ENCODE assay signal across 18 cellular contexts in genomic region chr1:86478747-86479146, GRCh38. TPM values are rescaled to one million over a fixed set of nuclear protein-coding genes. Genes with fewer than 3 reads are reported as not detected.
A peak's percentile ranks its signal among the peaks of the same experiment; 100 is the strongest.
DNase-seq lines count a peak whose midpoint lies in the region; ATAC-seq lines count a peak whose summit lies in the region.
"Had no signal": no experiment of that assay in that cellular context is flagged by ENCODE, and none has a peak within 500 bp of the region (broad histone marks: within the 10 kb centered on the region; RNA-seq: fewer than 3 reads in every experiment).

No MANE protein-coding gene starts in this region.

- no peaks in the 10 kb centered on the region for H3K36me3 ChIP-seq in mesenchymal stem cell (ENCODE audit: control insufficient read depth in 1 of 2, insufficient read depth in 2 of 2, low read depth in 1 of 2, low read length in 2 of 2)
- H3K36me3 ChIP-seq: HAP-1 had no signal

- no peak overlapping the region for H2BK12ac ChIP-seq in mesenchymal stem cell (ENCODE audit: low read length in 2 of 2)

- H3K14ac ChIP-seq in mesenchymal stem cell (ENCODE audit: low read length in 2 of 2) = no peak overlapping the region

- H3K4me2 ChIP-seq in mesenchymal stem cell (ENCODE audit: low read length, poor library complexity, severe bottlenecking) = no peak overlapping the region
- H3K4me2 ChIP-seq: A549 had no signal

- no peak overlapping the region for H2AK5ac ChIP-seq in mesenchymal stem cell (ENCODE audit: low read length, severe bottlenecking)

- H2BK5ac ChIP-seq in mesenchymal stem cell (ENCODE audit: low read depth, low read length, poor library complexity, severe bottlenecking) = no peak overlapping the region

- no peak overlapping the region for H3K4ac ChIP-seq in mesenchymal stem cell (ENCODE audit: low read depth in 1 of 2, low read length in 2 of 2)

- no peak overlapping the region for H3K4me3 ChIP-seq in mesenchymal stem cell (ENCODE audit: insufficient read depth in 1 of 2, low read depth in 1 of 2, low read length in 2 of 2)
- H3K4me3 ChIP-seq: A549, GM23248, HAP-1 had no signal

- ATAC-seq in left ventricle myocardium superior (peak; percentile 69), GM21717 (IDR thresholded peaks at IDR 0.05; ENCODE audit: unreplicated experiment) (no peak)
- ATAC-seq: A549 had no signal

- WGBS in mesenchymal stem cell = no CpG with 5 or more reads among the region's 2 CpGs

- H3K27ac Mint-ChIP-seq in activated naive CD4-positive, alpha-beta T cell treated with anti-CD3 and anti-CD28 coated beads for 36 hours = no peak overlapping the region
- H3K27ac Mint-ChIP-seq: CD4-positive, alpha-beta T cell had no signal

- no peak overlapping the region for H3K4me3 Mint-ChIP-seq in activated naive CD4-positive, alpha-beta T cell treated with anti-CD3 and anti-CD28 coated beads for 36 hours
- H3K4me3 Mint-ChIP-seq: CD4-positive, alpha-beta T cell had no signal

- H2BK15ac ChIP-seq in mesenchymal stem cell (ENCODE audit: low read depth, poor library complexity, severe bottlenecking) = no peak overlapping the region

- no peaks in the 10 kb centered on the region for H3K27me3 Mint-ChIP-seq in activated naive CD4-positive, alpha-beta T cell treated with anti-CD3 and anti-CD28 coated beads for 36 hours (ENCODE audit: low read depth)
- H3K27me3 Mint-ChIP-seq: CD4-positive, alpha-beta T cell had no signal

- no peak overlapping the region for H2BK120ac ChIP-seq in mesenchymal stem cell (ENCODE audit: low read depth, low read length)

- H4K91ac ChIP-seq in mesenchymal stem cell (ENCODE audit: low read length) = no peak overlapping the region

- peak overlapping the region; percentile 27 for H3K9ac ChIP-seq in mesenchymal stem cell (ENCODE audit: low read length)
- H3K9ac ChIP-seq: GM23248 had no signal

- no peaks in the 10 kb centered on the region for H3K27me3 ChIP-seq in mesenchymal stem cell (ENCODE audit: control insufficient read depth in 1 of 2, insufficient read depth in 1 of 2, low read length in 2 of 2)

- H3K23ac ChIP-seq in mesenchymal stem cell (ENCODE audit: low read length in 2 of 2) = no peak overlapping the region

- H3K79me1 ChIP-seq in mesenchymal stem cell (replicated peaks; ENCODE audit: low read length, poor library complexity, severe bottlenecking) = no peaks in the 10 kb centered on the region

- H3K9me3 ChIP-seq in mesenchymal stem cell (ENCODE audit: control insufficient read depth, low read length) = no peaks in the 10 kb centered on the region
- H3K9me3 ChIP-seq: A549, Caco-2, HAP-1 had no signal

- no peaks in the 10 kb centered on the region for H3K9me3 Mint-ChIP-seq in activated naive CD4-positive, alpha-beta T cell treated with anti-CD3 and anti-CD28 coated beads for 36 hours
- H3K9me3 Mint-ChIP-seq: CD4-positive, alpha-beta T cell had no signal

- H3K4me1 Mint-ChIP-seq in activated naive CD4-positive, alpha-beta T cell treated with anti-CD3 and anti-CD28 coated beads for 36 hours (ENCODE audit: low read depth) = no peaks in the 10 kb centered on the region

- DNase-seq in NCI-H1092 treated with DMSO at 0.1 percent for 48 hours (lab: John Stamatoyannopoulos, UW) (peak; percentile 13), NCI-H1092 (lab: John Stamatoyannopoulos, UW) (no peak), left ventricle myocardium superior (no peak), cardiac septum (ENCODE audit: low spot score) (no peak), mesenchymal stem cell (no peak)
- DNase-seq in activated naive CD4-positive, alpha-beta T cell treated with anti-CD3 and anti-CD28 coated beads for 36 hours = no peak
- DNase-seq: AML-193; Caco-2; CD4-positive, alpha-beta T cell; GM23248 had no signal

- H3K27ac ChIP-seq in mesenchymal stem cell (ENCODE audit: low read length, poor library complexity, severe bottlenecking) = no peak overlapping the region
- H3K27ac ChIP-seq: 22Rv1, A549, C4-2B, GM23248 had no signal

- CTCF ChIA-PET in activated naive CD4-positive, alpha-beta T cell treated with anti-CD3 and anti-CD28 coated beads for 36 hours (lab: Charles Lee) = no interaction called here

- H3K36me3 Mint-ChIP-seq in activated naive CD4-positive, alpha-beta T cell treated with anti-CD3 and anti-CD28 coated beads for 36 hours (ENCODE audit: low read depth) = no peaks in the 10 kb centered on the region

- intact Hi-C loops in left ventricle myocardium superior (cut with micrococcal nuclease) = no loop called here
- intact Hi-C loops in cardiac septum (cut with DNase I) = loop anchor here (10.0 kb wide), 1 partner anchor 216 kb away; no protein-coding TSS in a partner anchor
- intact Hi-C loops in activated naive CD4-positive, alpha-beta T cell treated with anti-CD3 and anti-CD28 coated beads for 36 hours (cut with micrococcal nuclease) = loop anchor here (10.0 kb wide), 1 partner anchor 206 kb away; no protein-coding TSS in a partner anchor

- no peak overlapping the region for H2AFZ ChIP-seq in mesenchymal stem cell (ENCODE audit: low read depth, low read length)

- H3K4me1 ChIP-seq in mesenchymal stem cell (ENCODE audit: control insufficient read depth, insufficient read depth, low read depth, low read length) = no peaks in the 10 kb centered on the region
- H3K4me1 ChIP-seq: A549 had no signal

- H3K18ac ChIP-seq in mesenchymal stem cell (ENCODE audit: low read depth in 1 of 2, low read length in 2 of 2) = no peak overlapping the region

- no peak overlapping the region for H4K8ac ChIP-seq in mesenchymal stem cell (ENCODE audit: low read length)

RNA-seq across cellular contexts. Expression of gene CLCA1, which starts 10.0 kb away (rescaled TPM):
- total RNA-seq in left ventricle myocardium superior = not detected
- not detected for total RNA-seq in cardiac septum
- polyA plus RNA-seq in mesenchymal stem cell (2013, experiment 1 of 2) = not detected
- polyA plus RNA-seq in mesenchymal stem cell (2013, experiment 2 of 2) = 0.01 TPM
- not detected for total RNA-seq in activated naive CD4-positive, alpha-beta T cell treated with anti-CD3 and anti-CD28 coated beads for 36 hours
- total RNA-seq: Caco-2; CD4-positive, alpha-beta T cell; GM23248; H4; HT-29 had no signal
- polyA plus RNA-seq: A549, BJ, GM23248 had no signal

RNA-seq across cellular contexts. Expression of gene CLCA2, which starts 54.8 kb away (rescaled TPM):
- not detected for total RNA-seq in left ventricle myocardium superior
- not detected for total RNA-seq in cardiac septum
- 0.21 TPM for polyA plus RNA-seq in mesenchymal stem cell (2013, experiment 1 of 2)
- polyA plus RNA-seq in mesenchymal stem cell (2013, experiment 2 of 2) = 0.22 TPM
- not detected for total RNA-seq in activated naive CD4-positive, alpha-beta T cell treated with anti-CD3 and anti-CD28 coated beads for 36 hours
- total RNA-seq: CD4-positive, alpha-beta T cell; HT-29 had no signal
